Comparison of ENCODE assay signal across 14 cellular contexts in the genomic region with DNA sequence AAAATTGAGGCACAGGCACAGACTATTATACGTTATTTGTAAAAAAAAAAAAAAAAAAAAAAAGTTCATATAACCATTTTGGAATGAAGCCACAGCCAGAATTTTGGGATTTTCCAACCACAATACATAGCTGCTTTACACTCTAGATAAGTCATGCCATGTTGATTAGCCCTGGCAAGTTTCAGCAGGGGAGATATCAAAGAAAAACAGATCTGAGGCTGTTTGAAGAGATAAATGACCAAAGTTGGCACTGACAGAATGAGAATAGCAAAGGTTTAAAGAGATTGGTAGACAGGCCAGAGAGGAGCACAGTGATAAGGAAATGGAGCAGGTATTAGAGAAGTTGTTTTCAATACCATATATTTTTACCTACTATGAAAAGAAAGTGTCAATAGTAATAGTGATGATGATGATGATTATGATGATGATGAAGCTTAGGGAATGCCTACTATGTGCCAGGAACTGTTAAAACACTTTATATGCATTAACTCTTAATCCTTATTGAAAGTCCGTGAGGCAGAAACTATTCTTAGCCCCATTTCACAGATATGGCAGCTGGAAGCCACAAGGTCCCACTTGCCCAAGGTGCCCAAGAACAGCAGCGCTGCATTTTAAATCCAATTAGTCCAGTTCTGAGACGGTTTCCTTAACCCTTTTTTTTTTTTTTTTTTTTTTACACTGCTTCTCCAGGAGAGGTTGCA.
DNase-seq lines count a peak whose midpoint lies in the region; ATAC-seq lines count a peak whose summit lies in the region.
"Had no signal": no experiment of that assay in that cellular context is flagged by ENCODE, and none has a peak within 500 bp of the region (broad histone marks: within the 10 kb centered on the region; RNA-seq: fewer than 3 reads in every experiment).

No MANE protein-coding gene starts in this region.

- DNase-seq in amniotic epithelial cell (ENCODE audit: low read depth) (peak; percentile 65), kidney tubule cell (ENCODE audit: low spot score) (peak; percentile 1), caudate nucleus (lab: John Stamatoyannopoulos, UW) (no peak), NCI-H187 (lab: John Stamatoyannopoulos, UW) (no peak)
- DNase-seq in stimulated activated effector memory CD8-positive, alpha-beta T cell treated with anti-CD3 and anti-CD28 coated beads, Interleukin-12 subunit alpha, Interleukin-12 subunit beta, amount 100 ng/mL, for 72 hours (ENCODE audit: low spot score in 2 of 2): no peak
- DNase-seq: amniotic stem cell; Calu3; effector CD4-positive, alpha-beta T cell; NCI-H446 treated with DMSO at 0.1 percent for 48 hours had no signal

- H3K36me3 ChIP-seq in HUES6 (ENCODE audit: control insufficient read depth, insufficient read depth, low read length): no peaks in the 10 kb centered on the region

- H3K27ac Mint-ChIP-seq in stimulated activated effector memory CD8-positive, alpha-beta T cell treated with anti-CD3 and anti-CD28 coated beads, Interleukin-12 subunit alpha, Interleukin-12 subunit beta, amount 100 ng/mL, for 72 hours: peak overlapping the region; percentile 23
- H3K27ac Mint-ChIP-seq: memory B cell had no signal

- H3K27me3 ChIP-seq in HUES6 (ENCODE audit: control insufficient read depth, insufficient read depth, low read length): no peaks in the 10 kb centered on the region
- H3K27me3 ChIP-seq: hepatocyte had no signal

- H3K4me3 Mint-ChIP-seq in stimulated activated effector memory CD8-positive, alpha-beta T cell treated with anti-CD3 and anti-CD28 coated beads, Interleukin-12 subunit alpha, Interleukin-12 subunit beta, amount 100 ng/mL, for 72 hours: no peak overlapping the region
- H3K4me3 Mint-ChIP-seq: memory B cell had no signal

- H3K27ac ChIP-seq in HUES6 (ENCODE audit: low read depth, low read length): peak overlapping the region; percentile 89; the same call in 1 of the 2 replicates
- H3K27ac ChIP-seq in caudate nucleus (ENCODE audit: low read depth, low read length): no peak overlapping the region

- no peak for ATAC-seq in stimulated activated effector memory CD8-positive, alpha-beta T cell treated with anti-CD3 and anti-CD28 coated beads, Interleukin-12 subunit alpha, Interleukin-12 subunit beta, amount 100 ng/mL, for 72 hours
- ATAC-seq in GM21529 (IDR thresholded peaks at IDR 0.05; ENCODE audit: unreplicated experiment) (no peak), GM19324 (IDR thresholded peaks at IDR 0.05; ENCODE audit: low FRiP score, unreplicated experiment) (no peak)

- peaks cover 15% of the 10 kb centered on the region for H3K4me1 ChIP-seq in HUES6 (ENCODE audit: control insufficient read depth, insufficient read depth, low read length)

- no peaks in the 10 kb centered on the region for H3K36me3 Mint-ChIP-seq in stimulated activated effector memory CD8-positive, alpha-beta T cell treated with anti-CD3 and anti-CD28 coated beads, Interleukin-12 subunit alpha, Interleukin-12 subunit beta, amount 100 ng/mL, for 72 hours

- H3K9me3 ChIP-seq in HUES6 (ENCODE audit: control insufficient read depth, insufficient read depth, low read depth, low read length): no peaks in the 10 kb centered on the region

- H3K9me3 Mint-ChIP-seq in stimulated activated effector memory CD8-positive, alpha-beta T cell treated with anti-CD3 and anti-CD28 coated beads, Interleukin-12 subunit alpha, Interleukin-12 subunit beta, amount 100 ng/mL, for 72 hours: no peaks in the 10 kb centered on the region
- H3K9me3 Mint-ChIP-seq: memory B cell had no signal

- H3K9ac ChIP-seq in HUES6 (ENCODE audit: low read length): no peak overlapping the region

- no peak overlapping the region; the same call in 1 of the 2 replicates for H3K4me3 ChIP-seq in HUES6 (ENCODE audit: low read depth, low read length)
- H3K4me3 ChIP-seq: hepatocyte had no signal

- peaks cover 41% of the 10 kb centered on the region for H3K4me1 Mint-ChIP-seq in stimulated activated effector memory CD8-positive, alpha-beta T cell treated with anti-CD3 and anti-CD28 coated beads, Interleukin-12 subunit alpha, Interleukin-12 subunit beta, amount 100 ng/mL, for 72 hours

Comparison
In these comparisons a context has a peak if more than half of its experiments do, and no peak if none do; other contexts are left out.
1. DNase-seq: peak in amniotic epithelial cell (single experiment) and kidney tubule cell (single experiment); none in stimulated activated effector memory CD8-positive, alpha-beta T cell treated with anti-CD3 and anti-CD28 coated beads, Interleukin-12 subunit alpha, Interleukin-12 subunit beta, amount 100 ng/mL, for 72 hours (0 of 2), caudate nucleus (0 of 61) and NCI-H187 (0 of 2).